In genomic region chr12:88993655-88994054, GRCh38 we compare ENCODE assay signal across 9 cellular contexts.
A peak's percentile ranks its signal among the peaks of the same experiment; 100 is the strongest.
DNase-seq lines count a peak whose midpoint lies in the region; ATAC-seq and TF ChIP-seq lines count a peak whose summit lies in the region.
"Had no signal": no experiment of that assay in that cellular context is flagged by ENCODE, and none has a peak within 500 bp of the region (broad histone marks: within the 10 kb centered on the region; RNA-seq: fewer than 3 reads in every experiment).

No MANE protein-coding gene starts in this region.

- no peaks in the 10 kb centered on the region for H3K4me1 Mint-ChIP-seq in endothelial cell (ENCODE audit: unreplicated experiment)
- no peaks in the 10 kb centered on the region for H3K4me1 Mint-ChIP-seq in osteocyte (ENCODE audit: unreplicated experiment)
- H3K4me1 Mint-ChIP-seq in naive thymus-derived CD8-positive, alpha-beta T cell, result no peaks in the 10 kb centered on the region
- H3K4me1 Mint-ChIP-seq: activated B cell treated with CpG ODN at 0.5 μM for 24 hours had no signal

- H3K27me3 Mint-ChIP-seq in endothelial cell (ENCODE audit: unreplicated experiment) (no peaks in the 10 kb centered on the region), osteocyte (ENCODE audit: unreplicated experiment) (peaks cover 4% of the 10 kb centered on the region)
- peaks cover 7 to 22% (median 13%) of the 10 kb centered on the region in 5 donors for H3K27me3 Mint-ChIP-seq in naive thymus-derived CD8-positive, alpha-beta T cell

- no peak for ATAC-seq in naive thymus-derived CD8-positive, alpha-beta T cell
- no peak for ATAC-seq in GM19397 (IDR thresholded peaks at IDR 0.05; ENCODE audit: unreplicated experiment)
- no peak for ATAC-seq in HG02840 (IDR thresholded peaks at IDR 0.05; ENCODE audit: low FRiP score, unreplicated experiment)

- no peak overlapping the region for H3K9ac ChIP-seq in NT2/D1 (ENCODE audit: insufficient read length, low read depth)

- no peak overlapping the region for H3K27ac Mint-ChIP-seq in endothelial cell (ENCODE audit: unreplicated experiment)
- H3K27ac Mint-ChIP-seq in osteocyte (ENCODE audit: unreplicated experiment), result no peak overlapping the region
- no peak overlapping the region for H3K27ac Mint-ChIP-seq in naive thymus-derived CD8-positive, alpha-beta T cell
- H3K27ac Mint-ChIP-seq: activated B cell treated with CpG ODN at 0.5 μM for 24 hours had no signal

- POLR2A ChIA-PET in naive thymus-derived CD8-positive, alpha-beta T cell (lab: Charles Lee), result no interaction called here

- no peaks in the 10 kb centered on the region for H3K9me3 Mint-ChIP-seq in endothelial cell (ENCODE audit: unreplicated experiment)
- no peaks in the 10 kb centered on the region for H3K9me3 Mint-ChIP-seq in osteocyte (ENCODE audit: unreplicated experiment)
- H3K9me3 Mint-ChIP-seq in naive thymus-derived CD8-positive, alpha-beta T cell, result no peaks in the 10 kb centered on the region
- H3K9me3 Mint-ChIP-seq: activated B cell treated with CpG ODN at 0.5 μM for 24 hours had no signal

- H3K4me1 ChIP-seq in NT2/D1 (ENCODE audit: insufficient read depth, insufficient read length), result no peaks in the 10 kb centered on the region

- H3K4me3 Mint-ChIP-seq in endothelial cell (ENCODE audit: unreplicated experiment) (no peak overlapping the region), osteocyte (ENCODE audit: unreplicated experiment) (no peak overlapping the region)
- no peak overlapping the region for H3K4me3 Mint-ChIP-seq in naive thymus-derived CD8-positive, alpha-beta T cell
- H3K4me3 Mint-ChIP-seq: activated B cell treated with CpG ODN at 0.5 μM for 24 hours had no signal

- peak; percentile 40 for DNase-seq in GM04504 (ENCODE audit: low read depth)
- peak; percentile 52 for DNase-seq in HT1080 (ENCODE audit: low read depth)
- DNase-seq in NT2/D1 (ENCODE audit: low read depth, low spot score), result peak; percentile 33
- no peak for DNase-seq in endothelial cell (ENCODE audit: low spot score)
- no peak for DNase-seq in osteocyte (ENCODE audit: extremely low spot score, unreplicated experiment)
- no peak for DNase-seq in naive thymus-derived CD8-positive, alpha-beta T cell
- DNase-seq: activated B cell treated with CpG ODN at 0.5 μM for 24 hours had no signal

- H3K36me3 Mint-ChIP-seq in endothelial cell (ENCODE audit: low read depth, unreplicated experiment) (no peaks in the 10 kb centered on the region), osteocyte (ENCODE audit: unreplicated experiment) (no peaks in the 10 kb centered on the region)
- H3K36me3 Mint-ChIP-seq in naive thymus-derived CD8-positive, alpha-beta T cell, result no peaks in the 10 kb centered on the region

- H3K36me3 ChIP-seq in NT2/D1 (ENCODE audit: insufficient read depth, insufficient read length, low read length), result no peaks in the 10 kb centered on the region

- TF ChIP-seq CTCF in endothelial cell (IDR thresholded peaks at IDR 0.05; ENCODE audit: unreplicated experiment) (peak; percentile 66), osteocyte (IDR thresholded peaks at IDR 0.05) (peak; percentile 73)

- H3K4me3 ChIP-seq in NT2/D1 (ENCODE audit: insufficient read length, low read depth), result no peak overlapping the region

- no peaks in the 10 kb centered on the region for H3K27me3 ChIP-seq in NT2/D1 (ENCODE audit: insufficient read depth, insufficient read length)

- H3K9me3 ChIP-seq in NT2/D1 (ENCODE audit: insufficient read depth, low read length), result no peaks in the 10 kb centered on the region

Comparison
In these comparisons a context has a peak if more than half of its experiments do, and no peak if none do; other contexts are left out.
1. DNase-seq: peak in GM04504 (single experiment), HT1080 (single experiment) and NT2/D1 (single experiment); none in endothelial cell (single experiment), osteocyte (single experiment) and naive thymus-derived CD8-positive, alpha-beta T cell (0 of 10).